8 cellular contexts compared by ENCODE assay signal in genomic region chr5:142357469-142358090, GRCh38. TPM values are rescaled to one million over a fixed set of nuclear protein-coding genes. Genes with fewer than 3 reads are reported as not detected.
DNase-seq lines count a peak whose midpoint lies in the region; ATAC-seq and TF ChIP-seq lines count a peak whose summit lies in the region.

No MANE protein-coding gene starts in this region.

- H3K27ac ChIP-seq in HCT116 (ENCODE audit: low read depth, low read length) = peak overlapping the region; percentile 99
- H3K27ac ChIP-seq in right cardiac atrium (ENCODE audit: low read length) = peak overlapping the region; percentile 96
- H3K27ac ChIP-seq in smooth muscle cell (ENCODE audit: low read depth) = peak overlapping the region; percentile 98

- POLR2A ChIA-PET in HCT116 (lab: Charles Lee) = interaction anchor here (0.7 to 13.6 kb wide), 7 partner anchors 18 to 248 kb away, joined by 3 to 199 read pairs (median 4); partner anchors contain the start of gene SPRY4

- no peaks in the 10 kb centered on the region for H4K20me1 ChIP-seq in HCT116 (ENCODE audit: insufficient read depth)
- no peaks in the 10 kb centered on the region for H4K20me1 ChIP-seq in smooth muscle cell (ENCODE audit: low read depth)

- BruUV-seq in HCT116 (replicated peaks; lab: Mats Ljungman, UMichigan) = TSS peak; percentile 58

- H3K9ac ChIP-seq in HCT116 (ENCODE audit: low read length) = peak overlapping the region; percentile 80
- peak overlapping the region; percentile 95 for H3K9ac ChIP-seq in smooth muscle cell (ENCODE audit: low read depth)

- H3K9me3 Mint-ChIP-seq in activated T-cell treated with anti-CD3 and anti-CD28 coated beads, Interleukin-2, amount 50 U/mL, for 72 hours = no peaks in the 10 kb centered on the region

- TF ChIP-seq RAD21 in HCT116 (IDR thresholded peaks at IDR 0.05; ENCODE audit: low read depth) = no peak

- H3K79me2 ChIP-seq in HCT116 (ENCODE audit: insufficient read depth, low read length) = peaks cover 19% of the 10 kb centered on the region; the same call in 1 of the 2 replicates
- H3K79me2 ChIP-seq in smooth muscle cell (ENCODE audit: low read depth) = no peaks in the 10 kb centered on the region

- peaks cover 0 to 2% of the 10 kb centered on the region in 2 experiments; a peak in 1 of 4 replicates for H3K9me3 ChIP-seq in HCT116 (ENCODE audit: control insufficient read depth in 1 of 2, insufficient read depth in 1 of 2, low read depth in 1 of 2, low read length in 2 of 2)
- H3K9me3 ChIP-seq in right cardiac atrium (ENCODE audit: control insufficient read depth, low read length) = no peaks in the 10 kb centered on the region
- no peaks in the 10 kb centered on the region for H3K9me3 ChIP-seq in smooth muscle cell (replicated peaks; ENCODE audit: low read depth)

- 27% methylated on average over 14 of the region's 14 CpGs for WGBS in right cardiac atrium
- whole genome bisulfite sequencing in smooth muscle cell (ENCODE audit: low lambda C conversion rate) = 44% methylated on average over 14 of the region's 14 CpGs

- DNase-seq in HCT116 (ENCODE audit: low read depth, low spot score) = no peak
- DNase-seq in activated T-cell treated with anti-CD3 and anti-CD28 coated beads, Interleukin-2, amount 50 U/mL, for 72 hours = peak in 1 of 2 donors; percentile 10
- DNase-seq in right cardiac atrium = no peak
- no peak for DNase-seq in smooth muscle cell (lab: John Stamatoyannopoulos, UW; ENCODE audit: unreplicated experiment)
- no peak for DNase-seq in T-helper 9 cell
- DNase-seq in MV-4-11 (lab: John Stamatoyannopoulos, UW) = no peak
- no peak for DNase-seq in NCI-H345 treated with DMSO at 0.1 percent for 48 hours (lab: John Stamatoyannopoulos, UW; ENCODE audit: unreplicated experiment)
- DNase-seq in activated CD4-positive, CD25-positive, alpha-beta regulatory T cell (lab: John Stamatoyannopoulos, UW) = no peak

- H3K4me3 ChIP-seq in HCT116 (replicated peaks in 1 of 2; ENCODE audit: low read depth in 1 of 2, low read length in 2 of 2) = peak overlapping the region; percentile 43 to 59
- peak overlapping the region; percentile 73 for H3K4me3 ChIP-seq in right cardiac atrium (ENCODE audit: low read length)
- peak overlapping the region; percentile 61 for H3K4me3 ChIP-seq in smooth muscle cell

- H3K27ac Mint-ChIP-seq in activated T-cell treated with anti-CD3 and anti-CD28 coated beads, Interleukin-2, amount 50 U/mL, for 72 hours = peak overlapping the region; percentile 52

- no peaks in the 10 kb centered on the region for H3K27me3 ChIP-seq in HCT116 (ENCODE audit: insufficient read depth, low read length)
- H3K27me3 ChIP-seq in right cardiac atrium (ENCODE audit: control insufficient read depth, insufficient read depth) = no peaks in the 10 kb centered on the region
- no peaks in the 10 kb centered on the region for H3K27me3 ChIP-seq in smooth muscle cell (ENCODE audit: low read depth)

- H3K4me2 ChIP-seq in HCT116 (ENCODE audit: low read length) (peak overlapping the region; percentile 92), smooth muscle cell (peak overlapping the region; percentile 82)

- RAD21 ChIA-PET in HCT116 (lab: Charles Lee; ENCODE audit: low non-redundant PET in 1 of 2, low total read pairs in 2 of 2, uncharacterized antibody in 2 of 2, unreplicated experiment in 2 of 2) = interaction anchor here (0.7 to 1.0 kb wide), 3 partner anchors 33 to 347 kb away, joined by 3 read pairs; partner anchors contain the start of gene SPRY4 (in 1 of the 2)

- no peak for TF ChIP-seq POLR2A in HCT116 (IDR thresholded peaks at IDR 0.05; ENCODE audit: borderline replicate concordance, extremely low read depth, insufficient read depth, insufficient read length)

- peaks cover 50% of the 10 kb centered on the region for H3K4me1 Mint-ChIP-seq in activated T-cell treated with anti-CD3 and anti-CD28 coated beads, Interleukin-2, amount 50 U/mL, for 72 hours (ENCODE audit: low read depth)

- H3K36me3 ChIP-seq in HCT116 (ENCODE audit: control insufficient read depth in 1 of 2, insufficient read depth in 2 of 2, low read length in 2 of 2) = no peaks in the 10 kb centered on the region; a peak in 1 of 4 replicates
- no peaks in the 10 kb centered on the region for H3K36me3 ChIP-seq in smooth muscle cell (ENCODE audit: low read depth)

- no peak for TF ChIP-seq CTCF in HCT116 (IDR thresholded peaks at IDR 0.05 in 2 of 3, conservative IDR thresholded peaks at IDR 0.05 in 1 of 3; ENCODE audit: borderline replicate concordance in 1 of 3, insufficient read depth in 1 of 3, low read depth in 2 of 3, low read length in 2 of 3)
- TF ChIP-seq CTCF in smooth muscle cell (IDR thresholded peaks at IDR 0.05; ENCODE audit: borderline replicate concordance, insufficient read depth, poor library complexity, severe bottlenecking) = no peak

- H3K4me1 ChIP-seq in HCT116 (ENCODE audit: control insufficient read depth in 1 of 2, insufficient read depth in 2 of 2, low read length in 2 of 2) = peaks cover 78 to 92% of the 10 kb centered on the region in 2 experiments
- H3K4me1 ChIP-seq in right cardiac atrium (ENCODE audit: control insufficient read depth, insufficient read depth, low read length) = peaks cover 2% of the 10 kb centered on the region
- H3K4me1 ChIP-seq in smooth muscle cell (ENCODE audit: low read depth) = peaks cover 15% of the 10 kb centered on the region

- H3K27me3 Mint-ChIP-seq in activated T-cell treated with anti-CD3 and anti-CD28 coated beads, Interleukin-2, amount 50 U/mL, for 72 hours (ENCODE audit: low read depth) = no peaks in the 10 kb centered on the region

- peaks cover 0 to 2% of the 10 kb centered on the region in 2 donors for H3K36me3 Mint-ChIP-seq in activated T-cell treated with anti-CD3 and anti-CD28 coated beads, Interleukin-2, amount 50 U/mL, for 72 hours (ENCODE audit: insufficient read depth in 2 of 2)

- no peaks in the 10 kb centered on the region for H3K9me2 ChIP-seq in HCT116 (ENCODE audit: insufficient read depth)

- ATAC-seq in HCT116 = no peak
- ATAC-seq in activated T-cell treated with anti-CD3 and anti-CD28 coated beads, Interleukin-2, amount 50 U/mL, for 72 hours (replicated peaks in 1 of 2) = no peak
- ATAC-seq in right cardiac atrium = no peak

- no peaks in the 10 kb centered on the region for H3F3A ChIP-seq in smooth muscle cell (ENCODE audit: low read depth)

- peak overlapping the region; percentile 78 to 85 for H3K4me3 Mint-ChIP-seq in activated T-cell treated with anti-CD3 and anti-CD28 coated beads, Interleukin-2, amount 50 U/mL, for 72 hours

- H2AFZ ChIP-seq in HCT116 (ENCODE audit: low read depth, low read length, poor library complexity, severe bottlenecking) = no peak overlapping the region
- no peak overlapping the region for H2AFZ ChIP-seq in smooth muscle cell (ENCODE audit: low read depth)

- CTCF ChIA-PET in HCT116 (lab: Charles Lee) = interaction anchor here (1.1 to 1.3 kb wide), 2 partner anchors 31 to 191 kb away, joined by 4 to 5 read pairs; no protein-coding TSS in a partner anchor

- intact Hi-C loops in HCT116 (cut with micrococcal nuclease) = loop anchor here (1.0 to 2.0 kb wide), 3 partner anchors 33 to 205 kb away; partner anchors contain the start of gene SPRY4
- intact Hi-C loops in right cardiac atrium (cut with DNase I) = loop anchor here in 1 of 4 donors (5.0 kb wide), 1 partner anchor 35 kb away; no protein-coding TSS in a partner anchor

TF ChIP-seq in HCT116, 20 proteins besides CTCF, POLR2A, EP300 and RAD21:
- TF ChIP-seq MAX (IDR thresholded peaks at IDR 0.05) = no peak
- peak; percentile 40; the same call in 1 of the 2 replicates for TF ChIP-seq POLR2AphosphoS5 (IDR thresholded peaks at IDR 0.05; ENCODE audit: low read depth, low read length)
- TF ChIP-seq JUND (IDR thresholded peaks at IDR 0.05) = no peak
- TF ChIP-seq SRF (IDR thresholded peaks at IDR 0.05; ENCODE audit: low read depth) = no peak
- TF ChIP-seq EZH2phosphoT487 (IDR thresholded peaks at IDR 0.05; ENCODE audit: borderline replicate concordance) = no peak

RNA-seq across cellular contexts. Expression of gene SPRY4, which starts 32.8 kb away (rescaled TPM):
- 112 TPM for total RNA-seq in HCT116 (2021; ENCODE audit: unreplicated experiment)
- polyA plus RNA-seq in HCT116 (2012) = 67.3 and 75.5 TPM in 2 replicates
- total RNA-seq in activated T-cell treated with anti-CD3 and anti-CD28 coated beads, Interleukin-2, amount 50 U/mL, for 72 hours = 1 to 10 TPM; 1.1 to 1.4 TPM
- 10 to 100 TPM in 2 of 4 donors, 1 to 10 TPM in 2; 8.3 to 18.3 (median 11.7) TPM for total RNA-seq in right cardiac atrium
- 8.1 TPM for polyA plus RNA-seq in right cardiac atrium
- 62.7 and 74.2 TPM in 2 replicates for total RNA-seq in smooth muscle cell
- 47.4 and 49.3 TPM in 2 replicates for polyA plus RNA-seq in smooth muscle cell
